ENCODE assay signal across 8 cellular contexts in genomic region chr6:114747995-114748625, GRCh38.
A peak's percentile ranks its signal among the peaks of the same experiment; 100 is the strongest.
DNase-seq lines count a peak whose midpoint lies in the region; ATAC-seq, FAIRE-seq and TF ChIP-seq lines count a peak whose summit lies in the region.

No MANE protein-coding gene starts in this region.

- H3K9me3 ChIP-seq in trophoblast cell (ENCODE audit: insufficient read depth, low read depth, low read length): no peaks in the 10 kb centered on the region

- H4K91ac ChIP-seq in trophoblast cell (ENCODE audit: low read depth, low read length): no peak overlapping the region

- no peak overlapping the region for H3K9ac ChIP-seq in trophoblast cell (ENCODE audit: low read length)

- H2AFZ ChIP-seq in trophoblast cell (ENCODE audit: insufficient read depth, low read length, poor library complexity): no peak overlapping the region

- H3K4me1 Mint-ChIP-seq in effector memory CD8-positive, alpha-beta T cell (ENCODE audit: low read depth in 2 of 2): no peaks in the 10 kb centered on the region

- no peak overlapping the region for H2BK5ac ChIP-seq in trophoblast cell (ENCODE audit: low read depth, low read length, poor library complexity)

- no peak overlapping the region for H3K4me3 ChIP-seq in trophoblast cell (ENCODE audit: low read depth, low read length)

- H2BK120ac ChIP-seq in trophoblast cell (ENCODE audit: insufficient read depth, low read length, poor library complexity): no peak overlapping the region

- no peak overlapping the region for H3K4ac ChIP-seq in trophoblast cell (ENCODE audit: low read depth, low read length)

- no peak overlapping the region for H3K14ac ChIP-seq in trophoblast cell (ENCODE audit: low read length)

- H2AK5ac ChIP-seq in trophoblast cell (ENCODE audit: low read length): no peak overlapping the region

- H3K27ac Mint-ChIP-seq in effector memory CD8-positive, alpha-beta T cell: no peak overlapping the region

- no peak overlapping the region for H4K12ac ChIP-seq in trophoblast cell (ENCODE audit: low read depth, low read length)

- H2BK12ac ChIP-seq in trophoblast cell (ENCODE audit: low read length): no peak overlapping the region

- DNase-seq in EL: peak; percentile 47
- DNase-seq in SK-N-DZ (ENCODE audit: low spot score): peak; percentile 49
- peak; percentile 60 for DNase-seq in fibroblast of peridontal ligament (ENCODE audit: extremely low read depth)
- peak; percentile 1 to 70 for DNase-seq in trophoblast cell
- no peak for DNase-seq in effector memory CD8-positive, alpha-beta T cell

- H3K4me1 ChIP-seq in trophoblast cell (ENCODE audit: control insufficient read depth in 1 of 2, insufficient read depth in 2 of 2, low read length in 2 of 2): no peaks in the 10 kb centered on the region

- no CpG with 5 or more reads among the region's 6 CpGs for WGBS in trophoblast cell (ENCODE audit: extremely low coverage, insufficient coverage, insufficient read length)

- H3K27me3 Mint-ChIP-seq in effector memory CD8-positive, alpha-beta T cell: no peaks in the 10 kb centered on the region

- no peaks in the 10 kb centered on the region for H3K36me3 Mint-ChIP-seq in effector memory CD8-positive, alpha-beta T cell (ENCODE audit: insufficient read depth)

- peak; percentile 49 for TF ChIP-seq RAD21 in Ishikawa (IDR thresholded peaks at IDR 0.05; ENCODE audit: low read depth)

- peak; percentile 82 for FAIRE-seq in A204.1 (lab: Jason Lieb, UNC)

- H3K9me3 Mint-ChIP-seq in effector memory CD8-positive, alpha-beta T cell: peaks cover 6 to 19% of the 10 kb centered on the region in 2 donors

- H4K8ac ChIP-seq in trophoblast cell (ENCODE audit: low read depth, low read length): no peak overlapping the region

- no peaks in the 10 kb centered on the region for H3K36me3 ChIP-seq in trophoblast cell (ENCODE audit: control insufficient read depth in 1 of 2, insufficient read depth in 2 of 2, low read length in 2 of 2)

- ATAC-seq in effector memory CD8-positive, alpha-beta T cell (replicated peaks): no peak
- no peak for ATAC-seq in HG03571 (IDR thresholded peaks at IDR 0.05; ENCODE audit: unreplicated experiment)

- no peaks in the 10 kb centered on the region for H3K79me1 ChIP-seq in trophoblast cell (ENCODE audit: low read length)

- H3K27ac ChIP-seq in trophoblast cell (ENCODE audit: low read depth, low read length): no peak overlapping the region

- no peaks in the 10 kb centered on the region for H3K79me2 ChIP-seq in trophoblast cell (ENCODE audit: control insufficient read depth, insufficient read depth, low read length, poor library complexity)

- H3K18ac ChIP-seq in trophoblast cell (ENCODE audit: low read length): no peak overlapping the region

- H3K4me2 ChIP-seq in trophoblast cell (ENCODE audit: low read length): no peak overlapping the region

- H3K4me3 Mint-ChIP-seq in effector memory CD8-positive, alpha-beta T cell: no peak overlapping the region

- no peaks in the 10 kb centered on the region for H3K27me3 ChIP-seq in trophoblast cell (ENCODE audit: insufficient read depth, low read length)

- H3K23ac ChIP-seq in trophoblast cell (ENCODE audit: low read length): no peak overlapping the region

- no peak for TF ChIP-seq EP300 in Ishikawa (IDR thresholded peaks at IDR 0.05; ENCODE audit: borderline replicate concordance)

TF ChIP-seq in Ishikawa, 13 proteins besides CTCF, POLR2A, EP300 and RAD21:
- TF ChIP-seq EGR1 (IDR thresholded peaks at IDR 0.05) (no peak), REST (IDR thresholded peaks at IDR 0.05; ENCODE audit: low read depth) (no peak), NFIC (IDR thresholded peaks at IDR 0.05) (no peak), TEAD4 (IDR thresholded peaks at IDR 0.05) (no peak), ZBTB7A (IDR thresholded peaks at IDR 0.05; ENCODE audit: low read depth) (no peak), FOXM1 (IDR thresholded peaks at IDR 0.05; ENCODE audit: borderline replicate concordance, low read depth) (no peak), TAF1 (IDR thresholded peaks at IDR 0.05; ENCODE audit: low read depth) (no peak), CREB1 (IDR thresholded peaks at IDR 0.05; ENCODE audit: low read depth) (no peak), YY1 (IDR thresholded peaks at IDR 0.05; ENCODE audit: low read depth) (no peak), USF1 (IDR thresholded peaks at IDR 0.05) (no peak), TCF12 (IDR thresholded peaks at IDR 0.05; ENCODE audit: low read depth) (no peak)
TF ChIP-seq in Ishikawa: peak in this region for 0.

Comparison
In these comparisons a context has a peak if more than half of its experiments do, and no peak if none do; other contexts are left out.
1. DNase-seq: peak in EL (single experiment), SK-N-DZ (single experiment), fibroblast of peridontal ligament (single experiment) and trophoblast cell (2 of 2); none in effector memory CD8-positive, alpha-beta T cell (0 of 3).